1 cellular context compared by ENCODE assay signal in genomic region chr1:31788138-31788824, GRCh38.
TF ChIP-seq lines count a peak whose summit lies in the region.

No MANE protein-coding gene starts in this region.

TF ChIP-seq in SK-N-SH, 30 proteins besides CTCF, POLR2A, EP300 and RAD21 (continued from another document):
- TF ChIP-seq, protein P1, sequence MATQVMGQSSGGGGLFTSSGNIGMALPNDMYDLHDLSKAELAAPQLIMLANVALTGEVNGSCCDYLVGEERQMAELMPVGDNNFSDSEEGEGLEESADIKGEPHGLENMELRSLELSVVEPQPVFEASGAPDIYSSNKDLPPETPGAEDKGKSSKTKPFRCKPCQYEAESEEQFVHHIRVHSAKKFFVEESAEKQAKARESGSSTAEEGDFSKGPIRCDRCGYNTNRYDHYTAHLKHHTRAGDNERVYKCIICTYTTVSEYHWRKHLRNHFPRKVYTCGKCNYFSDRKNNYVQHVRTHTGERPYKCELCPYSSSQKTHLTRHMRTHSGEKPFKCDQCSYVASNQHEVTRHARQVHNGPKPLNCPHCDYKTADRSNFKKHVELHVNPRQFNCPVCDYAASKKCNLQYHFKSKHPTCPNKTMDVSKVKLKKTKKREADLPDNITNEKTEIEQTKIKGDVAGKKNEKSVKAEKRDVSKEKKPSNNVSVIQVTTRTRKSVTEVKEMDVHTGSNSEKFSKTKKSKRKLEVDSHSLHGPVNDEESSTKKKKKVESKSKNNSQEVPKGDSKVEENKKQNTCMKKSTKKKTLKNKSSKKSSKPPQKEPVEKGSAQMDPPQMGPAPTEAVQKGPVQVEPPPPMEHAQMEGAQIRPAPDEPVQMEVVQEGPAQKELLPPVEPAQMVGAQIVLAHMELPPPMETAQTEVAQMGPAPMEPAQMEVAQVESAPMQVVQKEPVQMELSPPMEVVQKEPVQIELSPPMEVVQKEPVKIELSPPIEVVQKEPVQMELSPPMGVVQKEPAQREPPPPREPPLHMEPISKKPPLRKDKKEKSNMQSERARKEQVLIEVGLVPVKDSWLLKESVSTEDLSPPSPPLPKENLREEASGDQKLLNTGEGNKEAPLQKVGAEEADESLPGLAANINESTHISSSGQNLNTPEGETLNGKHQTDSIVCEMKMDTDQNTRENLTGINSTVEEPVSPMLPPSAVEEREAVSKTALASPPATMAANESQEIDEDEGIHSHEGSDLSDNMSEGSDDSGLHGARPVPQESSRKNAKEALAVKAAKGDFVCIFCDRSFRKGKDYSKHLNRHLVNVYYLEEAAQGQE (IDR thresholded peaks at IDR 0.05; ENCODE audit: low read depth, low read length): no peak
- no peak for TF ChIP-seq JUND (IDR thresholded peaks at IDR 0.05)
- no peak for TF ChIP-seq YY1 (IDR thresholded peaks at IDR 0.05; ENCODE audit: low read depth)
- TF ChIP-seq ELF1 (IDR thresholded peaks at IDR 0.05): peak; percentile 84
- peak; percentile 70 for TF ChIP-seq GABPA (IDR thresholded peaks at IDR 0.05; ENCODE audit: low read depth)
- TF ChIP-seq PBX3 (IDR thresholded peaks at IDR 0.05): peak; percentile 79
- TF ChIP-seq NRF1 (IDR thresholded peaks at IDR 0.05; ENCODE audit: low read depth, low read length): peak; percentile 83
- TF ChIP-seq, protein P2, sequence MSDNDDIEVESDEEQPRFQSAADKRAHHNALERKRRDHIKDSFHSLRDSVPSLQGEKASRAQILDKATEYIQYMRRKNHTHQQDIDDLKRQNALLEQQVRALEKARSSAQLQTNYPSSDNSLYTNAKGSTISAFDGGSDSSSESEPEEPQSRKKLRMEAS (IDR thresholded peaks at IDR 0.05; ENCODE audit: low read depth): peak; percentile 54; the same call in 1 of the 2 replicates
- no peak for TF ChIP-seq FOXM1 (IDR thresholded peaks at IDR 0.05; ENCODE audit: low read depth)
- TF ChIP-seq FOXJ3 (CRISPR knock-in tag; IDR thresholded peaks at IDR 0.05): 0 out of 2 replicates have a peak, but pooled peaks have one; percentile 12
- TF ChIP-seq NFIC (IDR thresholded peaks at IDR 0.05; ENCODE audit: borderline replicate concordance): no peak
- no peak for TF ChIP-seq FOSL2 (IDR thresholded peaks at IDR 0.05; ENCODE audit: borderline replicate concordance, low read depth)
- TF ChIP-seq, protein P3, sequence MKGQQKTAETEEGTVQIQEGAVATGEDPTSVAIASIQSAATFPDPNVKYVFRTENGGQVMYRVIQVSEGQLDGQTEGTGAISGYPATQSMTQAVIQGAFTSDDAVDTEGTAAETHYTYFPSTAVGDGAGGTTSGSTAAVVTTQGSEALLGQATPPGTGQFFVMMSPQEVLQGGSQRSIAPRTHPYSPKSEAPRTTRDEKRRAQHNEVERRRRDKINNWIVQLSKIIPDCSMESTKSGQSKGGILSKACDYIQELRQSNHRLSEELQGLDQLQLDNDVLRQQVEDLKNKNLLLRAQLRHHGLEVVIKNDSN (IDR thresholded peaks at IDR 0.05; ENCODE audit: borderline replicate concordance, low read depth): no peak
- TF ChIP-seq TAF1 (IDR thresholded peaks at IDR 0.05; ENCODE audit: borderline replicate concordance, low read depth, low read length): no peak
- TF ChIP-seq MEF2A (IDR thresholded peaks at IDR 0.05; ENCODE audit: borderline replicate concordance, low read depth): no peak
- TF ChIP-seq RCOR1 (IDR thresholded peaks at IDR 0.05; ENCODE audit: low read length): no peak; the same call in 1 of the 2 replicates
- no peak for TF ChIP-seq GATA2 (CRISPR knock-in tag; IDR thresholded peaks at IDR 0.05)
- TF ChIP-seq, protein P4, sequence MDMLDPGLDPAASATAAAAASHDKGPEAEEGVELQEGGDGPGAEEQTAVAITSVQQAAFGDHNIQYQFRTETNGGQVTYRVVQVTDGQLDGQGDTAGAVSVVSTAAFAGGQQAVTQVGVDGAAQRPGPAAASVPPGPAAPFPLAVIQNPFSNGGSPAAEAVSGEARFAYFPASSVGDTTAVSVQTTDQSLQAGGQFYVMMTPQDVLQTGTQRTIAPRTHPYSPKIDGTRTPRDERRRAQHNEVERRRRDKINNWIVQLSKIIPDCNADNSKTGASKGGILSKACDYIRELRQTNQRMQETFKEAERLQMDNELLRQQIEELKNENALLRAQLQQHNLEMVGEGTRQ (IDR thresholded peaks at IDR 0.05; ENCODE audit: borderline replicate concordance, low read depth, low read length): no peak
TF ChIP-seq in SK-N-SH: peak in this region for 8.
